ENCODE assay signal across 2 cellular contexts in the genomic region with DNA sequence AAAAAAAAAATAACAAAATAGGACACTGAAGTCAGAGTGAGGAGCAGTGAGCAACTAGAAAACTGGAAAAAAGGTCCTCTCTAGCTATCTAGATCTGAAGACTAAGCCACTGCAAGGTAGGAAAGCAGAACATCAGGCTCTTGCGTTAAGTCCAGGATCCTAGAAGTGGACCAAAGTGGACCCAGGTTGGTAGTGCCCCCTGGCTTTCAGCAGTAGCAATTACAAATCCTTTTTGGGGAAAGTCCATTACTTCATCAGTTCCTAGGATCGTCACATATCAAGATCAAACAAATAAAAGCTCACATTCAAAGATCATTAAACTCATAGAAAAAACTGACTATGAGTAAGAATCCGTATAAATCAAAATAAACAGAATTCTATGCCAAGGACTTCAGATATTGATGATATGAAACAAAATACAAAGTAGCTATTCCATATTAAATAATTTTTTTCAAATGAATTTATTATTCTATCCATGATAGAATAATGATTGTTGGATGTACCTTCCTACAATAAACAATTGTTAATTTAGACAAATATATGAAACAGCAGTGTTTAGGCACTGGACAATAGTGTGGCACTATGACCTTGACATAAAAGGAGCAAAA.
TF ChIP-seq lines count a peak whose summit lies in the region.

No MANE protein-coding gene starts in this region.

TF ChIP-seq in HCT116, 20 proteins besides CTCF, POLR2A, EP300 and RAD21 (continued from another document):
- TF ChIP-seq POLR2AphosphoS5 (IDR thresholded peaks at IDR 0.05; ENCODE audit: low read depth, low read length) (no peak), ZFX (IDR thresholded peaks at IDR 0.05) (no peak), SIN3A (IDR thresholded peaks at IDR 0.05; ENCODE audit: low read depth) (no peak), FOSL1 (IDR thresholded peaks at IDR 0.05; ENCODE audit: low read depth) (no peak), TCF7L2 (IDR thresholded peaks at IDR 0.05; ENCODE audit: borderline replicate concordance, extremely low read depth, insufficient read depth, insufficient read length) (no peak)

TF ChIP-seq in GM12878, 131 proteins besides CTCF, POLR2A, EP300 and RAD21 (continued from another document):
- TF ChIP-seq YBX1 (IDR thresholded peaks at IDR 0.05) (no peak), SMARCA5 (IDR thresholded peaks at IDR 0.05) (0 out of 2 replicates have a peak, but pooled peaks have one; percentile 13), SMC3 (IDR thresholded peaks at IDR 0.05; ENCODE audit: borderline replicate concordance, low read length) (peak; percentile 87), NR2F1 (conservative IDR thresholded peaks at IDR 0.05) (no peak), KDM1A (IDR thresholded peaks at IDR 0.05; ENCODE audit: borderline replicate concordance) (no peak), ATF7 (IDR thresholded peaks at IDR 0.05; ENCODE audit: low read depth) (peak; percentile 66), FOXK2 (IDR thresholded peaks at IDR 0.05) (no peak)
